Comparison of ENCODE assay signal across 8 cellular contexts in genomic region chr4:151644625-151645024, GRCh38.
DNase-seq lines count a peak whose midpoint lies in the region; ATAC-seq and TF ChIP-seq lines count a peak whose summit lies in the region.

No MANE protein-coding gene starts in this region.

- no peaks in the 10 kb centered on the region for H3K4me1 ChIP-seq in Caco-2
- H3K4me1 ChIP-seq in GM23248 (ENCODE audit: insufficient read depth): peaks cover 10% of the 10 kb centered on the region
- H3K4me1 ChIP-seq in SJCRH30: no peaks in the 10 kb centered on the region
- H3K4me1 ChIP-seq in Peyer's patch: no peaks in the 10 kb centered on the region

- no peaks in the 10 kb centered on the region for H3K36me3 ChIP-seq in Caco-2 (ENCODE audit: control insufficient read depth, insufficient read depth, low read length)
- no peaks in the 10 kb centered on the region for H3K36me3 ChIP-seq in GM23248 (ENCODE audit: low read depth)
- no peaks in the 10 kb centered on the region for H3K36me3 ChIP-seq in SJCRH30
- H3K36me3 ChIP-seq in Peyer's patch: peaks cover 0 to 10% (median 0%) of the 10 kb centered on the region in 3 donors

- no peak overlapping the region for H3K9ac ChIP-seq in GM23248

- H3K4me3 Mint-ChIP-seq in Caco-2 (ENCODE audit: unreplicated experiment): no peak overlapping the region

- intact Hi-C loops in Caco-2 (cut with micrococcal nuclease; ENCODE audit: unreplicated experiment) (loop anchor here (10.0 kb wide), 1 partner anchor 530 kb away; no protein-coding TSS in a partner anchor), posterior vena cava (cut with DNase I) (no loop called here)

- H3K4me3 ChIP-seq in Caco-2 (ENCODE audit: low read depth, low read length) (no peak overlapping the region), GM23248 (no peak overlapping the region), SJCRH30 (no peak overlapping the region), Peyer's patch (no peak overlapping the region)

- H3K4me2 ChIP-seq in GM23248 (ENCODE audit: unreplicated experiment): no peak overlapping the region

- POLR2A ChIA-PET in Caco-2 (lab: Charles Lee): interaction anchor here (0.6 kb wide), 1 partner anchor 9 kb away, joined by 3 read pairs; no protein-coding TSS in a partner anchor

- TF ChIP-seq POLR2A in Peyer's patch (IDR thresholded peaks at IDR 0.05): no peak

- BruUV-seq in Caco-2 (replicated peaks; lab: Mats Ljungman, UMichigan): no TSS peak

- TF ChIP-seq CTCF in Caco-2 (IDR thresholded peaks at IDR 0.05; ENCODE audit: insufficient read depth in 1 of 2, low read depth in 1 of 2, low read length in 1 of 2, severe bottlenecking in 1 of 2, unreplicated experiment in 1 of 2) (peak; percentile 33 to 55), Peyer's patch (IDR thresholded peaks at IDR 0.05) (peak in 2 of 6 experiments; percentile 7 to 34)

- H3K79me2 ChIP-seq in GM23248 (ENCODE audit: insufficient read depth): no peaks in the 10 kb centered on the region

- H3K36me3 Mint-ChIP-seq in Caco-2 (ENCODE audit: insufficient read depth, unreplicated experiment): peaks cover 18% of the 10 kb centered on the region

- H3K27me3 ChIP-seq in Caco-2 (replicated peaks; ENCODE audit: control insufficient read depth, insufficient read depth, low read length): no peaks in the 10 kb centered on the region
- no peaks in the 10 kb centered on the region for H3K27me3 ChIP-seq in GM23248 (replicated peaks; ENCODE audit: insufficient read depth)
- H3K27me3 ChIP-seq in SJCRH30: no peaks in the 10 kb centered on the region
- no peaks in the 10 kb centered on the region for H3K27me3 ChIP-seq in Peyer's patch

- ATAC-seq in HG03025 (IDR thresholded peaks at IDR 0.05; ENCODE audit: low FRiP score, unreplicated experiment): no peak

- DNase-seq in Caco-2 (peak; percentile 48 to 49), GM23248 (peak; percentile 19), SJCRH30 (peak; percentile 45 to 75), iPS-NIHi7 (ENCODE audit: extremely low spot score) (peak; percentile 73), Peyer's patch (no peak), OCI-M2 (lab: John Stamatoyannopoulos, UW; ENCODE audit: unreplicated experiment) (no peak), posterior vena cava (ENCODE audit: low spot score) (no peak)

- 53 to 55% methylated on average over 3 of the region's 3 CpGs for WGBS in GM23248 (ENCODE audit: low coverage in 1 of 2, low lambda C conversion rate in 2 of 2, missing lambda C conversion rate in 2 of 2), 2 experiments

- H3F3A ChIP-seq in GM23248 (ENCODE audit: insufficient read depth): 0 out of 2 replicates have a peak, but pooled peaks cover 8% of the 10 kb centered on the region

- H3K27ac ChIP-seq in GM23248 (no peak overlapping the region), SJCRH30 (no peak overlapping the region), Peyer's patch (no peak overlapping the region)

- no peaks in the 10 kb centered on the region for H3K9me2 ChIP-seq in GM23248 (ENCODE audit: insufficient read depth)

- no peaks in the 10 kb centered on the region for H3K9me3 ChIP-seq in Caco-2
- no peaks in the 10 kb centered on the region for H3K9me3 ChIP-seq in GM23248 (ENCODE audit: low read depth)
- H3K9me3 ChIP-seq in SJCRH30 (replicated peaks): no peaks in the 10 kb centered on the region
- no peaks in the 10 kb centered on the region for H3K9me3 ChIP-seq in Peyer's patch

- no peaks in the 10 kb centered on the region for H3K4me1 Mint-ChIP-seq in Caco-2 (ENCODE audit: low read depth, unreplicated experiment)

- in situ Hi-C loops in GM23248 (cut with MboI): no loop called here

- H2AFZ ChIP-seq in GM23248: no peak overlapping the region

- no peak overlapping the region for H3K27ac Mint-ChIP-seq in Caco-2 (ENCODE audit: unreplicated experiment)

- no peaks in the 10 kb centered on the region for H3K27me3 Mint-ChIP-seq in Caco-2 (ENCODE audit: insufficient read depth, unreplicated experiment)

- CTCF ChIA-PET in Caco-2 (lab: Charles Lee): interaction anchor here (0.7 kb wide), 1 partner anchor 155 kb away, joined by 3 read pairs; no protein-coding TSS in a partner anchor

- H3K9me3 Mint-ChIP-seq in Caco-2 (ENCODE audit: unreplicated experiment): no peaks in the 10 kb centered on the region

- no peaks in the 10 kb centered on the region for H4K20me1 ChIP-seq in GM23248 (ENCODE audit: insufficient read depth)

Comparison
In these comparisons a context has a peak if more than half of its experiments do, and no peak if none do; other contexts are left out.
1. DNase-seq: peak in Caco-2 (2 of 2), GM23248 (single experiment), SJCRH30 (2 of 2) and iPS-NIHi7 (single experiment); none in Peyer's patch (0 of 3), OCI-M2 (single experiment) and posterior vena cava (single experiment).